In genomic region chr12:31906581-31907286, GRCh38 we compare ENCODE assay signal across 14 cellular contexts. TPM values are rescaled to one million over a fixed set of nuclear protein-coding genes. Genes with fewer than 3 reads are reported as not detected.
DNase-seq lines count a peak whose midpoint lies in the region; ATAC-seq and TF ChIP-seq lines count a peak whose summit lies in the region.
"Had no signal": no experiment of that assay in that cellular context is flagged by ENCODE, and none has a peak within 500 bp of the region (broad histone marks: within the 10 kb centered on the region; RNA-seq: fewer than 3 reads in every experiment).

No MANE protein-coding gene starts in this region.

- H3K27ac Mint-ChIP-seq in endothelial cell (ENCODE audit: unreplicated experiment): no peak overlapping the region

- H3K4me1 Mint-ChIP-seq in endothelial cell (ENCODE audit: unreplicated experiment): no peaks in the 10 kb centered on the region

- DNase-seq in heart left ventricle: no peak
- no peak for DNase-seq in right cardiac atrium
- DNase-seq in NAMALWA (ENCODE audit: low spot score): peak; percentile 54
- DNase-seq in endothelial cell (ENCODE audit: low spot score): no peak
- DNase-seq in cerebellar nuclear complex (lab: John Stamatoyannopoulos, UW): no peak
- DNase-seq in AG08396 (ENCODE audit: low spot score): no peak
- DNase-seq in activated CD4-positive, alpha-beta T cell treated with anti-CD3 and anti-CD28 coated beads, Interleukin-2, amount 50 U/mL, for 1 hour: no peak
- DNase-seq: effector CD4-positive, alpha-beta T cell; gastrocnemius medialis; left cardiac atrium; stimulated activated CD4-positive, alpha-beta T cell treated with anti-CD3 and anti-CD28 coated beads, Interleukin-12 subunit alpha, Interleukin-12 subunit beta, amount 100 ng/mL, for 4 hours; T1000 had no signal

- TF ChIP-seq CTCF in heart left ventricle (IDR thresholded peaks at IDR 0.05) (no peak), endothelial cell (IDR thresholded peaks at IDR 0.05; ENCODE audit: unreplicated experiment) (no peak)

- H3K36me3 ChIP-seq in heart left ventricle: no peaks in the 10 kb centered on the region
- H3K36me3 ChIP-seq: gastrocnemius medialis, vagina had no signal

- H3K4me3 Mint-ChIP-seq in endothelial cell (ENCODE audit: unreplicated experiment): peak overlapping the region; percentile 34

- intact Hi-C loops in heart left ventricle (cut with DNase I): no loop called here
- intact Hi-C loops in right cardiac atrium (cut with DNase I): no loop called here

- H3K27me3 ChIP-seq in heart left ventricle: no peaks in the 10 kb centered on the region
- no peaks in the 10 kb centered on the region for H3K27me3 ChIP-seq in right cardiac atrium (ENCODE audit: control insufficient read depth, insufficient read depth)
- H3K27me3 ChIP-seq: gastrocnemius medialis, vagina had no signal

- WGBS in heart left ventricle, 4 donors: 83 to 88% (median 86%) methylated on average over 4 of the region's 4 CpGs
- 85% methylated on average over 4 of the region's 4 CpGs for WGBS in right cardiac atrium

- H3K4me3 ChIP-seq in heart left ventricle (no peak overlapping the region), right cardiac atrium (ENCODE audit: low read length) (no peak overlapping the region)
- H3K4me3 ChIP-seq: gastrocnemius medialis, vagina had no signal

- peaks cover 35% of the 10 kb centered on the region for H3K9me3 Mint-ChIP-seq in endothelial cell (ENCODE audit: unreplicated experiment)

- peaks cover 25% of the 10 kb centered on the region for H3K36me3 Mint-ChIP-seq in endothelial cell (ENCODE audit: low read depth, unreplicated experiment)

- peaks cover 3% of the 10 kb centered on the region for H3K27me3 Mint-ChIP-seq in endothelial cell (ENCODE audit: unreplicated experiment)

- ATAC-seq in heart left ventricle (peak in 3 of 4 donors; percentile 26 to 65 (median 55)), right cardiac atrium (no peak), GM21576 (IDR thresholded peaks at IDR 0.05; ENCODE audit: unreplicated experiment) (no peak)
- ATAC-seq: gastrocnemius medialis had no signal

- H3K4me1 ChIP-seq in heart left ventricle: peaks cover 0 to 14% (median 0%) of the 10 kb centered on the region in 12 donors
- no peaks in the 10 kb centered on the region for H3K4me1 ChIP-seq in right cardiac atrium (ENCODE audit: control insufficient read depth, insufficient read depth, low read length)
- H3K4me1 ChIP-seq: gastrocnemius medialis, vagina had no signal

- no peak for TF ChIP-seq POLR2A in heart left ventricle (IDR thresholded peaks at IDR 0.05)

- H3K9me3 ChIP-seq in heart left ventricle: peaks cover 0 to 38% (median 15%) of the 10 kb centered on the region in 12 donors
- H3K9me3 ChIP-seq in right cardiac atrium (ENCODE audit: control insufficient read depth, low read length): no peaks in the 10 kb centered on the region
- H3K9me3 ChIP-seq: gastrocnemius medialis had no signal

- peak overlapping the region in 1 of 12 donors; percentile 77 for H3K27ac ChIP-seq in heart left ventricle
- H3K27ac ChIP-seq in right cardiac atrium (ENCODE audit: low read length): no peak overlapping the region
- H3K27ac ChIP-seq: gastrocnemius medialis, vagina had no signal

RNA-seq across cellular contexts. Expression of gene RESF1, which starts 52.5 kb away (rescaled TPM):
- total RNA-seq in heart left ventricle (10 to 100 TPM; 13.7 to 42.8 (median 22.8) TPM), right cardiac atrium (10 to 100 TPM; 16.8 to 22.4 (median 19.4) TPM), endothelial cell (ENCODE audit: unreplicated experiment) (104 TPM)
- polyA plus RNA-seq in heart left ventricle (10 to 100 TPM in 1 of 2 donors, 1 to 10 TPM in 1; 9.5 to 25.8 TPM), right cardiac atrium (19.4 TPM)

Comparison
In these comparisons a context has a peak if more than half of its experiments do, and no peak if none do; other contexts are left out.
1. ATAC-seq: peak in heart left ventricle (3 of 4); none in right cardiac atrium (0 of 2) and GM21576 (single experiment).